16 cellular contexts compared by ENCODE assay signal in genomic region chr7:65441010-65441409, GRCh38.
DNase-seq lines count a peak whose midpoint lies in the region; ATAC-seq, FAIRE-seq and TF ChIP-seq lines count a peak whose summit lies in the region.
"Had no signal": no experiment of that assay in that cellular context is flagged by ENCODE, and none has a peak within 500 bp of the region (broad histone marks: within the 10 kb centered on the region; RNA-seq: fewer than 3 reads in every experiment).

No MANE protein-coding gene starts in this region.

- intact Hi-C loops in HepG2 (cut with micrococcal nuclease; ENCODE audit: unreplicated experiment), result no loop called here

- no peak overlapping the region for H2AFZ ChIP-seq in HepG2 (ENCODE audit: low read length)

- in situ Hi-C loops in HepG2 (cut with HindIII; ENCODE audit: extremely low pct_ligation_motif_present, low pct_unique_long_range_greater_than_20kb), result no loop called here

- no peaks in the 10 kb centered on the region for H3K9me3 ChIP-seq in HepG2 (ENCODE audit: low read length)
- H3K9me3 ChIP-seq in SJCRH30 (replicated peaks), result 0 out of 2 replicates have a peak, but pooled peaks cover 2% of the 10 kb centered on the region
- H3K9me3 ChIP-seq: gastroesophageal sphincter had no signal

- TF ChIP-seq EP300 in HepG2 (IDR thresholded peaks at IDR 0.05; ENCODE audit: low read depth in 2 of 2, low read length in 2 of 2) (no peak), HepG2 (CRISPR knock-in tag; IDR thresholded peaks at IDR 0.05; ENCODE audit: borderline replicate concordance) (no peak)

- POLR2A ChIA-PET in HepG2 (lab: Yijun Ruan, JAX), result no interaction called here

- H3K36me3 ChIP-seq in bronchial epithelial cell (ENCODE audit: control insufficient read depth, insufficient read depth, low read length), result no peaks in the 10 kb centered on the region
- no peaks in the 10 kb centered on the region for H3K36me3 ChIP-seq in HepG2 (replicated peaks in 1 of 2; ENCODE audit: control insufficient read depth in 1 of 2, insufficient read depth in 2 of 2, low read length in 2 of 2)
- no peaks in the 10 kb centered on the region for H3K36me3 ChIP-seq in SJCRH30
- H3K36me3 ChIP-seq: gastroesophageal sphincter had no signal

- TF ChIP-seq RAD21 in HepG2 (CRISPR knock-in tag; IDR thresholded peaks at IDR 0.05), result no peak

- no peaks in the 10 kb centered on the region for H3K79me2 ChIP-seq in HepG2 (ENCODE audit: insufficient read depth, low read length)

- BruUV-seq in HepG2 (replicated peaks; lab: Mats Ljungman, UMichigan), result no TSS peak

- CTCF ChIA-PET in HepG2 (lab: Yijun Ruan, JAX; ENCODE audit: low intra/inter-chr PET ratio, low total read pairs), result no interaction called here

- H3K9ac ChIP-seq in HepG2 (ENCODE audit: insufficient read depth, low read depth, low read length), result no peak overlapping the region

- H3K4me1 ChIP-seq in HepG2 (ENCODE audit: insufficient read depth, low read length) (peaks cover 70% of the 10 kb centered on the region), SJCRH30 (no peaks in the 10 kb centered on the region)
- H3K4me1 ChIP-seq: gastroesophageal sphincter had no signal

- H3K4me2 ChIP-seq in HepG2 (ENCODE audit: low read depth, low read length), result peak overlapping the region; percentile 24; the same call in 1 of the 2 replicates

- TF ChIP-seq POLR2A in HepG2 (IDR thresholded peaks at IDR 0.05; ENCODE audit: insufficient read depth in 1 of 2, low read depth in 2 of 2, low read length in 2 of 2), result no peak

- DNase-seq in Daoy (ENCODE audit: low read depth), result peak; percentile 80
- peak; percentile 33 for DNase-seq in NCI-H1417 treated with DMSO at 0.1 percent for 48 hours (lab: John Stamatoyannopoulos, UW)
- peak; percentile 84 for DNase-seq in bronchial epithelial cell (ENCODE audit: low read depth)
- no peak for DNase-seq in HepG2 (ENCODE audit: low spot score)
- DNase-seq in SK-N-DZ (ENCODE audit: low spot score), result no peak
- no peak for DNase-seq in stimulated activated CD4-positive, alpha-beta T cell treated with anti-CD3 and anti-CD28 coated beads, Interleukin-2, amount 100 ng/mL, for 24 hours
- DNase-seq in cerebellum (ENCODE audit: low spot score), result no peak
- no peak for DNase-seq in SJCRH30
- DNase-seq: activated CD8-positive, alpha-beta T cell treated with anti-CD3 and anti-CD28 coated beads for 36 hours; activated gamma-delta T cell treated with Interleukin-2 at 50 U/mL for 16 hours; CD8-positive, alpha-beta T cell; natural killer cell; NCI-H446 treated with DMSO at 0.1 percent for 48 hours had no signal

- peak overlapping the region; percentile 19 for H3K27ac ChIP-seq in HepG2 (ENCODE audit: extremely low read length, insufficient read depth, low read length)
- no peak overlapping the region for H3K27ac ChIP-seq in SJCRH30
- H3K27ac ChIP-seq: coronary artery, gastroesophageal sphincter had no signal

- FAIRE-seq in bronchial epithelial cell (lab: Jason Lieb, UNC), result no peak
- FAIRE-seq in HepG2 (lab: Jason Lieb, UNC), result no peak

- no peak overlapping the region for H3K4me3 ChIP-seq in bronchial epithelial cell (ENCODE audit: low read depth, low read length)
- H3K4me3 ChIP-seq in HepG2 (replicated peaks in 1 of 3; ENCODE audit: insufficient read depth in 1 of 3, low read depth in 2 of 3, low read length in 3 of 3), result no peak overlapping the region
- H3K4me3 ChIP-seq in SJCRH30, result no peak overlapping the region
- H3K4me3 ChIP-seq: coronary artery, gastroesophageal sphincter had no signal

- no peak for ATAC-seq in HepG2
- ATAC-seq: activated CD8-positive, alpha-beta T cell treated with anti-CD3 and anti-CD28 coated beads for 36 hours; CD8-positive, alpha-beta T cell; gastroesophageal sphincter; left lobe of liver; natural killer cell had no signal

- H4K20me1 ChIP-seq in HepG2 (ENCODE audit: insufficient read depth, low read length), result no peaks in the 10 kb centered on the region

- H3K27me3 ChIP-seq in bronchial epithelial cell (ENCODE audit: control insufficient read depth, insufficient read depth, low read length) (no peaks in the 10 kb centered on the region), HepG2 (ENCODE audit: control insufficient read depth in 1 of 2, insufficient read depth in 2 of 2, low read length in 2 of 2) (no peaks in the 10 kb centered on the region), SJCRH30 (no peaks in the 10 kb centered on the region)
- H3K27me3 ChIP-seq: gastroesophageal sphincter had no signal

- TF ChIP-seq CTCF in bronchial epithelial cell (IDR thresholded peaks at IDR 0.05; ENCODE audit: insufficient read depth, low read length, severe bottlenecking), result no peak
- TF ChIP-seq CTCF in HepG2 (CRISPR knock-in tag; IDR thresholded peaks at IDR 0.05), result no peak

TF ChIP-seq in HepG2, 621 proteins besides CTCF, POLR2A, EP300 and RAD21 (continues in another document):
- TF ChIP-seq HOMEZ (CRISPR knock-in tag; IDR thresholded peaks at IDR 0.05; ENCODE audit: low read depth) (0 out of 2 replicates have a peak, but pooled peaks have one; percentile 8), ZNF841 (CRISPR knock-in tag; IDR thresholded peaks at IDR 0.05; ENCODE audit: borderline replicate concordance) (no peak), JUN (CRISPR knock-in tag; IDR thresholded peaks at IDR 0.05) (no peak), DNMT1 (CRISPR knock-in tag; IDR thresholded peaks at IDR 0.05) (no peak), IRF2 (CRISPR knock-in tag; IDR thresholded peaks at IDR 0.05) (no peak), PHF21A (CRISPR knock-in tag; IDR thresholded peaks at IDR 0.05) (no peak), ZNF329 (CRISPR knock-in tag; IDR thresholded peaks at IDR 0.05; ENCODE audit: low read depth) (no peak), FIP1L1 (IDR thresholded peaks at IDR 0.05; ENCODE audit: borderline replicate concordance, insufficient read depth, low read depth, low read length) (no peak), EHMT2 (IDR thresholded peaks at IDR 0.05; ENCODE audit: borderline replicate concordance, low read depth, low read length) (no peak), ZNF782 (CRISPR knock-in tag; IDR thresholded peaks at IDR 0.05; ENCODE audit: borderline replicate concordance) (no peak)
- TF ChIP-seq, protein P1, sequence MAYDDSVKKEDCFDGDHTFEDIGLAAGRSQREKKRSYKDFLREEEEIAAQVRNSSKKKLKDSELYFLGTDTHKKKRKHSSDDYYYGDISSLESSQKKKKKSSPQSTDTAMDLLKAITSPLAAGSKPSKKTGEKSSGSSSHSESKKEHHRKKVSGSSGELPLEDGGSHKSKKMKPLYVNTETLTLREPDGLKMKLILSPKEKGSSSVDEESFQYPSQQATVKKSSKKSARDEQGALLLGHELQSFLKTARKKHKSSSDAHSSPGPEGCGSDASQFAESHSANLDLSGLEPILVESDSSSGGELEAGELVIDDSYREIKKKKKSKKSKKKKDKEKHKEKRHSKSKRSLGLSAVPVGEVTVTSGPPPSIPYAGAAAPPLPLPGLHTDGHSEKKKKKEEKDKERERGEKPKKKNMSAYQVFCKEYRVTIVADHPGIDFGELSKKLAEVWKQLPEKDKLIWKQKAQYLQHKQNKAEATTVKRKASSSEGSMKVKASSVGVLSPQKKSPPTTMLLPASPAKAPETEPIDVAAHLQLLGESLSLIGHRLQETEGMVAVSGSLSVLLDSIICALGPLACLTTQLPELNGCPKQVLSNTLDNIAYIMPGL (CRISPR knock-in tag; IDR thresholded peaks at IDR 0.05; ENCODE audit: borderline replicate concordance in 1 of 2, low read depth in 1 of 2), result no peak
- TF ChIP-seq, protein P2, sequence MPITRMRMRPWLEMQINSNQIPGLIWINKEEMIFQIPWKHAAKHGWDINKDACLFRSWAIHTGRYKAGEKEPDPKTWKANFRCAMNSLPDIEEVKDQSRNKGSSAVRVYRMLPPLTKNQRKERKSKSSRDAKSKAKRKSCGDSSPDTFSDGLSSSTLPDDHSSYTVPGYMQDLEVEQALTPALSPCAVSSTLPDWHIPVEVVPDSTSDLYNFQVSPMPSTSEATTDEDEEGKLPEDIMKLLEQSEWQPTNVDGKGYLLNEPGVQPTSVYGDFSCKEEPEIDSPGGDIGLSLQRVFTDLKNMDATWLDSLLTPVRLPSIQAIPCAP (CRISPR knock-in tag; IDR thresholded peaks at IDR 0.05; ENCODE audit: low read depth), result no peak

Comparison
In these comparisons a context has a peak if more than half of its experiments do, and no peak if none do; other contexts are left out.
1. DNase-seq: peak in Daoy (single experiment), NCI-H1417 treated with DMSO at 0.1 percent for 48 hours (single experiment) and bronchial epithelial cell (single experiment); none in HepG2 (single experiment), SK-N-DZ (single experiment), stimulated activated CD4-positive, alpha-beta T cell treated with anti-CD3 and anti-CD28 coated beads, Interleukin-2, amount 100 ng/mL, for 24 hours (0 of 2), cerebellum (single experiment) and SJCRH30 (0 of 2).